1 cellular context compared by ENCODE assay signal in the genomic region with DNA sequence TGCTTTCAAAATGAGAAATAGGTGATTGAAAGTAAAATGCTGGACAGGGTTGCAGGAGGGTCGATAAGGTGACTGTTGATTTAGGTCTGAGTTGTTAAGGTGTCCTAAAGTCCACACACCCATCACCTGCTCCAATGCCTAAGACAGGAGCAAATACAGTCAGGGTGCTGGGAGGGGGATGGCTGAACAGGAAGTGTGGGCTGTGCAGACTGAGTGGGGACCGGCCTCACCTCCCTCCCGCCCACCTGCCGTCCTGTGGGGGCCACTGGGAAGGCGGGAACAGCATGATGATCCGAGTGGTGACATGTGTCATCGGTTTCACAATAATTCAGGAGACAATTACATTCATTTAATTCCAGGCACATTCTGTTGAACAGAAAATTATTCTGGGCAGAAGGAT.
TF ChIP-seq lines count a peak whose summit lies in the region.

No MANE protein-coding gene starts in this region.

TF ChIP-seq in HepG2, 621 proteins besides CTCF, POLR2A, EP300 and RAD21 (continued from another document):
- TF ChIP-seq ZNF75D (CRISPR knock-in tag; IDR thresholded peaks at IDR 0.05; ENCODE audit: borderline replicate concordance), result no peak
- TF ChIP-seq ZNF891 (CRISPR knock-in tag; IDR thresholded peaks at IDR 0.05), result no peak
- TF ChIP-seq SKI (IDR thresholded peaks at IDR 0.05; ENCODE audit: partially characterized antibody), result no peak
- TF ChIP-seq PLRG1 (conservative IDR thresholded peaks at IDR 0.05), result no peak
TF ChIP-seq in HepG2: peak in this region for 4.
